ENCODE assay signal across 6 cellular contexts in the genomic region with DNA sequence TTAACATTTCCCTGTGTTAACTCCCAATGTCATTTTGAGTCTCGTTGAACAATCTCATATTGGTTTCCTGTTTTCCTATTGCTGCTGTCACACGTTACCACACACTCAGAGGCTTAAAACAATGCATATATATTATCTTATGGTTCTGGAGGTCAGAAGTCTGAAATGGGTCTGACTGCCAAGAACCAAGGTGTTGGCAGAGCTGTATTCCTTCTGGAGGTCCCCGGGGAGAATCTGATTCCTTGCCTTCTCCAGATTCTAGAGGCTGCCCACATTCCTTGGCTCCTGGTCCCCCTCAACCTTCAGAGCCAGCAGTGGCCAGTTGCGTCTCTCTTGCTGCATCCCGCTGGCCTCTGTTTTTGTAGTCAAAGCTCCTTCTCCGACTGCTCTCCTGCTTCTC. TPM values are rescaled to one million over a fixed set of nuclear protein-coding genes. Genes with fewer than 3 reads are reported as not detected.
"Had no signal": no experiment of that assay in that cellular context is flagged by ENCODE, and none has a peak within 500 bp of the region (broad histone marks: within the 10 kb centered on the region; RNA-seq: fewer than 3 reads in every experiment).

No MANE protein-coding gene starts in this region.

- ATAC-seq: GM23338, HepG2 had no signal

- H3K27ac Mint-ChIP-seq: GM23338, H9 had no signal

- H3K27me3 Mint-ChIP-seq: IgD-negative memory B cell had no signal

- H3K27ac ChIP-seq: HL-60 had no signal

- DNase-seq: H9 had no signal

- H2AFZ ChIP-seq: GM23338 had no signal

- H3K4me2 ChIP-seq: GM23338 had no signal

- H3K4me1 Mint-ChIP-seq: GM23338, H9 had no signal

- H3K4me3 Mint-ChIP-seq: GM23338, H9, IgD-negative memory B cell had no signal

- H3K4me3 ChIP-seq: GM23338 had no signal

RNA-seq across cellular contexts. Expression of a gene that starts 17.5 kb away (rescaled TPM):
- total RNA-seq: HepG2 had no signal

RNA-seq across cellular contexts. Expression of a gene that starts 18.0 kb away (rescaled TPM):
- total RNA-seq: HT1080 had no signal
